ENCODE assay signal across 8 cellular contexts in the genomic region with DNA sequence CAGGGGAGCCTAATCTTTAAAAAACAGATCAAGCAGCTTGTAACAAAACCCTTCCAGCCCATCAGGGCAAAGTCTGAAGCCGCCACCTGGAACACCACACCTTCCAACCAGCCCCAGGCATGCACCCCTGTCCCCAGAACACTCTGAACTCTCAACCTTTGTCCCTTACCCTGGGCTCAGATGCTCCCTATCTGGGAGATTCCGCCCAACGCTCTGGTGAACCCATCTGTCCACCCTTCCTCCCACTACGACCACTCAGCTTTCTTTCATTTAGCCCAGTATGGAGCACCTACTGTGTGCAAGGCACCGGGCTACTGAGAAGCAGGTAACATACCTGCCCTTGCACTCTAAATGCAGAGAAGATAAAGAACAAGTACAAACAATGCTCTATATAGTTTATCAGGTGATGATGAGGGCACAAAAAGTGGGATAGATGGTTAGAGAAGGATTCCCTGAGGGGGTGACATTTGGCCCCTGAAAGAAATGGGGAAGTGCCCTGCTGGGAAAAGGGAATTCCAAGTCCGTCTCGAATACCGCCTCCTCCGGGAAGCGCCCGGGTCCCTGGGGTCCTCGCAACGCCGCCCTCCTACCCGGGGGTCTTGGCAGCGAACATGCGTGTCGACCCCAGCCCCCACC. TPM values are rescaled to one million over a fixed set of nuclear protein-coding genes. Genes with fewer than 3 reads are reported as not detected.
DNase-seq lines count a peak whose midpoint lies in the region; ATAC-seq lines count a peak whose summit lies in the region.

No MANE protein-coding gene starts in this region.

- DNase-seq in activated T-cell treated with anti-CD3 and anti-CD28 coated beads, Interleukin-2, amount 50 U/mL, for 24 hours = no peak
- DNase-seq in activated T-cell treated with anti-CD3 and anti-CD28 coated beads, Interleukin-2, amount 50 U/mL, for 1 hour = no peak
- DNase-seq in activated naive CD8-positive, alpha-beta T cell treated with anti-CD3 and anti-CD28 coated beads for 36 hours = no peak
- DNase-seq in left lobe of liver (ENCODE audit: low spot score) (peak; percentile 91), cerebellar cortex (ENCODE audit: low spot score) (no peak)
- DNase-seq in stimulated activated CD8-positive, alpha-beta memory T cell treated with anti-CD3 and anti-CD28 coated beads, Interleukin-4, amount 100 ng/mL, for 48 hours = no peak

- H3K36me3 ChIP-seq in thymus (ENCODE audit: control insufficient read depth, insufficient read depth) = no peaks in the 10 kb centered on the region

- H3K27ac ChIP-seq in thymus (ENCODE audit: low read depth) = no peak overlapping the region

- peak overlapping the region; percentile 81 for H3K27ac Mint-ChIP-seq in activated T-cell treated with anti-CD3 and anti-CD28 coated beads, Interleukin-2, amount 50 U/mL, for 24 hours
- peak overlapping the region; percentile 67 for H3K27ac Mint-ChIP-seq in activated naive CD8-positive, alpha-beta T cell treated with anti-CD3 and anti-CD28 coated beads for 36 hours

- H3K27me3 ChIP-seq in thymus (ENCODE audit: control insufficient read depth, insufficient read depth) = no peaks in the 10 kb centered on the region

- WGBS in thymus = 16% methylated on average over 18 of the region's 18 CpGs

- H3K4me3 ChIP-seq in thymus (ENCODE audit: low read length) = peak overlapping the region; percentile 87

- peaks cover 35% of the 10 kb centered on the region for H3K4me1 Mint-ChIP-seq in activated T-cell treated with anti-CD3 and anti-CD28 coated beads, Interleukin-2, amount 50 U/mL, for 24 hours (ENCODE audit: low read depth)
- peaks cover 26% of the 10 kb centered on the region for H3K4me1 Mint-ChIP-seq in activated naive CD8-positive, alpha-beta T cell treated with anti-CD3 and anti-CD28 coated beads for 36 hours

- no peaks in the 10 kb centered on the region for H3K9me3 Mint-ChIP-seq in activated T-cell treated with anti-CD3 and anti-CD28 coated beads, Interleukin-2, amount 50 U/mL, for 24 hours
- no peaks in the 10 kb centered on the region for H3K9me3 Mint-ChIP-seq in activated naive CD8-positive, alpha-beta T cell treated with anti-CD3 and anti-CD28 coated beads for 36 hours

- H3K4me1 ChIP-seq in thymus (ENCODE audit: control insufficient read depth, insufficient read depth, low read length) = peaks cover 6% of the 10 kb centered on the region

- no peaks in the 10 kb centered on the region for H3K9me3 ChIP-seq in thymus (ENCODE audit: control insufficient read depth)

- peak; percentile 77 for ATAC-seq in left lobe of liver
- no peak for ATAC-seq in GM18517 (IDR thresholded peaks at IDR 0.05; ENCODE audit: unreplicated experiment)

- peak overlapping the region; percentile 86 for H3K4me3 Mint-ChIP-seq in activated T-cell treated with anti-CD3 and anti-CD28 coated beads, Interleukin-2, amount 50 U/mL, for 24 hours
- H3K4me3 Mint-ChIP-seq in activated naive CD8-positive, alpha-beta T cell treated with anti-CD3 and anti-CD28 coated beads for 36 hours = peak overlapping the region; percentile 94

- H3K27me3 Mint-ChIP-seq in activated T-cell treated with anti-CD3 and anti-CD28 coated beads, Interleukin-2, amount 50 U/mL, for 24 hours = no peaks in the 10 kb centered on the region
- no peaks in the 10 kb centered on the region for H3K27me3 Mint-ChIP-seq in activated naive CD8-positive, alpha-beta T cell treated with anti-CD3 and anti-CD28 coated beads for 36 hours

- peaks cover 2% of the 10 kb centered on the region for H3K36me3 Mint-ChIP-seq in activated T-cell treated with anti-CD3 and anti-CD28 coated beads, Interleukin-2, amount 50 U/mL, for 24 hours (ENCODE audit: low read depth)
- H3K36me3 Mint-ChIP-seq in activated naive CD8-positive, alpha-beta T cell treated with anti-CD3 and anti-CD28 coated beads for 36 hours = no peaks in the 10 kb centered on the region

RNA-seq across cellular contexts. Expression of gene PEPD, which starts 0.6 kb away (rescaled TPM):
- 10 to 100 TPM; 36.3 to 39.4 TPM for total RNA-seq in activated naive CD8-positive, alpha-beta T cell treated with anti-CD3 and anti-CD28 coated beads for 36 hours
- total RNA-seq in left lobe of liver = 201 TPM
- polyA plus RNA-seq in thymus = 42.4 TPM
